21 cellular contexts compared by ENCODE assay signal in genomic region chr16:58205276-58206036, GRCh38.
"Had no signal": no experiment of that assay in that cellular context is flagged by ENCODE, and none has a peak within 500 bp of the region (broad histone marks: within the 10 kb centered on the region; RNA-seq: fewer than 3 reads in every experiment).

No MANE protein-coding gene starts in this region.

- H3K27ac Mint-ChIP-seq: endodermal cell; natural killer cell treated with Interleukin-12 subunit alpha and Interleukin-12 subunit beta and Interleukin-15 and Interleukin-18, amount 100 ng/mL, for 72 hours; stimulated activated naive B cell treated with anti-CD40 and anti-IgM and Interleukin-4, amounts not matched to agents 10 μg/mL and 1 μg/mL and 100 μg/mL, for 72 hours; stimulated activated naive CD8-positive, alpha-beta T cell treated with anti-CD3 and anti-CD28 coated beads, Interleukin-15, amount 100 ng/mL, for 72 hours had no signal

- H3K9me3 ChIP-seq: colonic mucosa, psoas muscle, sigmoid colon, testis, tibial nerve had no signal

- H3K36me3 ChIP-seq: colonic mucosa, sigmoid colon, tibial nerve had no signal

- DNase-seq: colonic mucosa; effector CD4-positive, alpha-beta T cell; endodermal cell; foreskin melanocyte; head of caudate nucleus; left colon; left ventricle myocardium superior; mesenchymal stem cell; midbrain; psoas muscle; sigmoid colon; stimulated activated CD4-positive, alpha-beta T cell treated with anti-CD3 and anti-CD28 coated beads, Interleukin-2, amount 100 ng/mL, for 24 hours; stimulated activated CD4-positive, alpha-beta T cell treated with anti-CD3 and anti-CD28 coated beads, Interleukin-4, amount 100 ng/mL, for 4 hours; stimulated activated naive B cell treated with anti-CD40 and anti-IgM and Interleukin-4, amounts not matched to agents 10 μg/mL and 1 μg/mL and 100 μg/mL, for 72 hours; stimulated activated naive CD8-positive, alpha-beta T cell treated with anti-CD3 and anti-CD28 coated beads, Interleukin-15, amount 100 ng/mL, for 72 hours; testis had no signal

- H3K4me1 Mint-ChIP-seq: stimulated activated naive B cell treated with anti-CD40 and anti-IgM and Interleukin-4, amounts not matched to agents 10 μg/mL and 1 μg/mL and 100 μg/mL, for 72 hours; stimulated activated naive CD8-positive, alpha-beta T cell treated with anti-CD3 and anti-CD28 coated beads, Interleukin-15, amount 100 ng/mL, for 72 hours had no signal

- H3K4me2 ChIP-seq: hepatocyte had no signal

- H3K4me1 ChIP-seq: colonic mucosa, psoas muscle, sigmoid colon, testis, tibial nerve had no signal

- H3K36me3 Mint-ChIP-seq: natural killer cell treated with Interleukin-12 subunit alpha and Interleukin-12 subunit beta and Interleukin-15 and Interleukin-18, amount 100 ng/mL, for 72 hours; stimulated activated naive B cell treated with anti-CD40 and anti-IgM and Interleukin-4, amounts not matched to agents 10 μg/mL and 1 μg/mL and 100 μg/mL, for 72 hours had no signal

- H3K79me2 ChIP-seq: hepatocyte had no signal

- ATAC-seq: left colon; left ventricle myocardium superior; natural killer cell treated with Interleukin-12 subunit alpha and Interleukin-12 subunit beta and Interleukin-15 and Interleukin-18, amount 100 ng/mL, for 72 hours; psoas muscle; stimulated activated naive B cell treated with anti-CD40 and anti-IgM and Interleukin-4, amounts not matched to agents 10 μg/mL and 1 μg/mL and 100 μg/mL, for 72 hours; stimulated activated naive CD8-positive, alpha-beta T cell treated with anti-CD3 and anti-CD28 coated beads, Interleukin-15, amount 100 ng/mL, for 72 hours had no signal

- H2AFZ ChIP-seq: hepatocyte had no signal

- H3K27ac ChIP-seq: colonic mucosa, hepatocyte, psoas muscle, sigmoid colon, skin epidermis, testis, tibial nerve had no signal

- H3K4me3 ChIP-seq: colonic mucosa, hepatocyte, lung, psoas muscle, sigmoid colon, skin epidermis, testis, tibial nerve had no signal

- H3K27me3 ChIP-seq: colonic mucosa, hepatocyte, sigmoid colon, testis had no signal

- H3K9me3 Mint-ChIP-seq: endodermal cell; natural killer cell treated with Interleukin-12 subunit alpha and Interleukin-12 subunit beta and Interleukin-15 and Interleukin-18, amount 100 ng/mL, for 72 hours; stimulated activated naive B cell treated with anti-CD40 and anti-IgM and Interleukin-4, amounts not matched to agents 10 μg/mL and 1 μg/mL and 100 μg/mL, for 72 hours; stimulated activated naive CD8-positive, alpha-beta T cell treated with anti-CD3 and anti-CD28 coated beads, Interleukin-15, amount 100 ng/mL, for 72 hours had no signal

- H3K4me3 Mint-ChIP-seq: endodermal cell; natural killer cell treated with Interleukin-12 subunit alpha and Interleukin-12 subunit beta and Interleukin-15 and Interleukin-18, amount 100 ng/mL, for 72 hours; stimulated activated naive B cell treated with anti-CD40 and anti-IgM and Interleukin-4, amounts not matched to agents 10 μg/mL and 1 μg/mL and 100 μg/mL, for 72 hours; stimulated activated naive CD8-positive, alpha-beta T cell treated with anti-CD3 and anti-CD28 coated beads, Interleukin-15, amount 100 ng/mL, for 72 hours had no signal
